ENCODE assay signal across 20 cellular contexts in the genomic region with DNA sequence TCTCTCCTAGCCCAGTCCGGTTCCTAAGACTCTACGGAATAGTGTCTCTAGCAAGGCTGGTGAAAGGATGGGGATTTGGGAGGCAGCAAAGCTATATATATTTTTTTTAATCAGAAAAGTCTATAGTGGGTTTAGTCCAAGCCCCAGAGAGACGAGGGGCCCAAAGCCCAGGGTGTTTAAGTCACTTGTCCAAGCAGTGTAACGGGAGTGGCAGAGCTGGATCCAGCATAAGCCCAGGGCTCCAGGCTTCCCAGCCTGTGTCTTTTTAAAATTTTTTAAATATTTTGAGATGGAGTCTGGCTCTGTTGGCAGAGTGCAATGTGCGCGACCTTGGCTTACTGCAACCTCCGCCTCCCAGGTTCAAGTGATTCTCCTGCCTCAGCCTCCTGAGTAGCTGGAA.
"Had no signal": no experiment of that assay in that cellular context is flagged by ENCODE, and none has a peak within 500 bp of the region (broad histone marks: within the 10 kb centered on the region; RNA-seq: fewer than 3 reads in every experiment).

No MANE protein-coding gene starts in this region.

- ATAC-seq: esophagus mucosa; left cardiac atrium; mucosa of descending colon; natural killer cell; stimulated activated naive B cell treated with anti-CD40 and anti-IgM and Interleukin-4, amounts not matched to agents 10 μg/mL and 1 μg/mL and 100 μg/mL, for 72 hours; stimulated activated naive CD8-positive, alpha-beta T cell treated with anti-CD3 and anti-CD28 coated beads, Interleukin-15, amount 100 ng/mL, for 72 hours had no signal

- H3K27ac Mint-ChIP-seq: stimulated activated naive B cell treated with anti-CD40 and anti-IgM and Interleukin-4, amounts not matched to agents 10 μg/mL and 1 μg/mL and 100 μg/mL, for 72 hours; stimulated activated naive CD8-positive, alpha-beta T cell treated with anti-CD3 and anti-CD28 coated beads, Interleukin-15, amount 100 ng/mL, for 72 hours had no signal

- H3K36me3 Mint-ChIP-seq: natural killer cell; stimulated activated naive B cell treated with anti-CD40 and anti-IgM and Interleukin-4, amounts not matched to agents 10 μg/mL and 1 μg/mL and 100 μg/mL, for 72 hours had no signal

- H3K27me3 ChIP-seq: dorsolateral prefrontal cortex, ovary, testis, tibial nerve had no signal

- H3K27ac ChIP-seq: left ventricle myocardium inferior, prostate gland, testis, tibial nerve had no signal

- H3K9me3 Mint-ChIP-seq: central memory CD8-positive, alpha-beta T cell; natural killer cell; neural crest cell; stimulated activated naive B cell treated with anti-CD40 and anti-IgM and Interleukin-4, amounts not matched to agents 10 μg/mL and 1 μg/mL and 100 μg/mL, for 72 hours; stimulated activated naive CD8-positive, alpha-beta T cell treated with anti-CD3 and anti-CD28 coated beads, Interleukin-15, amount 100 ng/mL, for 72 hours had no signal

- H3K4me1 ChIP-seq: gastroesophageal sphincter, prostate gland, testis had no signal

- H3K9me3 ChIP-seq: gastroesophageal sphincter, left ventricle myocardium inferior, mucosa of descending colon, ovary, prostate gland, testis, tibial nerve had no signal

- DNase-seq: cortex of kidney; effector CD8-positive, alpha-beta T cell; glutamatergic neuron; left cardiac atrium; left ventricle myocardium inferior; mucosa of descending colon; natural killer cell; stimulated activated CD4-positive, alpha-beta T cell treated with anti-CD3 and anti-CD28 coated beads, Interleukin-2, amount 100 ng/mL, for 24 hours; stimulated activated CD4-positive, alpha-beta T cell treated with anti-CD3 and anti-CD28 coated beads, Interleukin-4, amount 100 ng/mL, for 4 hours; stimulated activated naive B cell treated with anti-CD40 and anti-IgM and Interleukin-4, amounts not matched to agents 10 μg/mL and 1 μg/mL and 100 μg/mL, for 72 hours; stimulated activated naive CD8-positive, alpha-beta T cell treated with anti-CD3 and anti-CD28 coated beads, Interleukin-15, amount 100 ng/mL, for 72 hours; testis had no signal

- H3K36me3 ChIP-seq: gastroesophageal sphincter, left ventricle myocardium inferior, ovary, prostate gland, tibial nerve had no signal

- H3K4me3 ChIP-seq: dorsolateral prefrontal cortex, gastroesophageal sphincter, left ventricle myocardium inferior, mucosa of descending colon, ovary, prostate gland, testis, tibial nerve had no signal
